In the genomic region with DNA sequence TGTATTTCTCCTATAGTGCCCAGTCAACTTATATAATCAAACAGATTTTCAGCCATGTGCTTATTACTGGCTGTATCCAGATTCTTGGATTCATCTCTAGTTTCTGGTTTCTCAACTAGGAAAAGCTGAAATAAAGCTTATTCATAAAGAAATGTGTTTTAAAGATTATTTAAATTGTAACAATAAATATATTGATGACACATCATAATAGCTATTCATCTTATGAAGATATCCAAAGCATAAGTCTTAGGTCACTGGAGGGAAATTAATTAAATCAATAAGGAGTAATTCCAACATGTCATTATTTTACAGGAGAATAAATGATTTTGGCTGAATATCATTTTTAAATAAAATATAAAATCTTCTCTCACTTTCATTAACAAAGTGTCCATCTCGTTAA, we compare ENCODE assay signal across 31 cellular contexts.
"Had no signal": no experiment of that assay in that cellular context is flagged by ENCODE, and none has a peak within 500 bp of the region (broad histone marks: within the 10 kb centered on the region; RNA-seq: fewer than 3 reads in every experiment).

No MANE protein-coding gene starts in this region.

- H3K4me1 ChIP-seq: ascending aorta, breast epithelium, gastrocnemius medialis, heart left ventricle had no signal

- H3K9me3 ChIP-seq: ascending aorta, breast epithelium, gastrocnemius medialis, heart left ventricle had no signal

- H3K27me3 ChIP-seq: ascending aorta, breast epithelium, cardiac muscle cell, gastrocnemius medialis, heart left ventricle had no signal

- H3K4me3 ChIP-seq: ascending aorta, breast epithelium, cardiac muscle cell, coronary artery, dorsolateral prefrontal cortex, gastrocnemius medialis, heart left ventricle had no signal

- H3K27ac ChIP-seq: ascending aorta, breast epithelium, cardiac muscle cell, coronary artery, dorsolateral prefrontal cortex, gastrocnemius medialis, heart left ventricle had no signal

- DNase-seq: activated CD4-positive, alpha-beta memory T cell treated with anti-CD3 and anti-CD28 coated beads, Interleukin-2, amount 10 ng/mL, durations not matched to agents 7 days and 5 days; activated CD4-positive, alpha-beta T cell treated with anti-CD3 and anti-CD28 coated beads for 1 hour; activated CD4-positive, alpha-beta T cell treated with anti-CD3 and anti-CD28 coated beads for 4 hours; activated CD4-positive, alpha-beta T cell treated with anti-CD3 and anti-CD28 coated beads, Interleukin-2, amount 10 ng/mL, durations not matched to agents 7 days and 5 days; activated CD4-positive, alpha-beta T cell treated with anti-CD3 and anti-CD28 coated beads, Interleukin-2, amount 50 U/mL, for 4 hours; activated CD4-positive, CD25-positive, alpha-beta regulatory T cell; activated CD8-positive, alpha-beta memory T cell treated with anti-CD3 and anti-CD28 coated beads, Interleukin-2, amount 50 U/mL, for 48 hours; activated gamma-delta T cell; activated naive CD4-positive, alpha-beta T cell; activated naive CD4-positive, alpha-beta T cell treated with anti-CD3 and anti-CD28 coated beads, Interleukin-2, amount 10 ng/mL, durations not matched to agents 7 days and 5 days; activated naive CD8-positive, alpha-beta T cell treated with anti-CD3 and anti-CD28 coated beads, Interleukin-2, amount 10 ng/mL, durations not matched to agents 7 days and 5 days; activated T-cell treated with anti-CD3 and anti-CD28 coated beads for 4 hours; activated T-cell treated with anti-CD3 and anti-CD28 coated beads, Interleukin-2, amount 50 U/mL, for 24 hours; activated T-cell treated with anti-CD3 and anti-CD28 coated beads, Interleukin-2, amount 50 U/mL, for 72 hours; central memory CD4-positive, alpha-beta T cell; cerebellar nuclear complex; dorsolateral prefrontal cortex; effector memory CD4-positive, alpha-beta T cell; endodermal cell; gastrocnemius medialis; glutamatergic neuron; heart left ventricle; T-helper 1 cell; T-helper 17 cell; T1000 had no signal

- H3K36me3 ChIP-seq: ascending aorta, breast epithelium, cardiac muscle cell, gastrocnemius medialis, heart left ventricle had no signal

- ATAC-seq: activated naive CD4-positive, alpha-beta T cell treated with anti-CD3 and anti-CD28 coated beads, Interleukin-2, amount 50 U/mL, for 72 hours; activated T-cell treated with anti-CD3 and anti-CD28 coated beads, Interleukin-2, amount 50 U/mL, for 72 hours; esophagus mucosa; gastrocnemius medialis; heart left ventricle; T-helper 17 cell had no signal
